Comparison of ENCODE assay signal across 15 cellular contexts in genomic region chr9:135078361-135078821, GRCh38. TPM values are rescaled to one million over a fixed set of nuclear protein-coding genes. Genes with fewer than 3 reads are reported as not detected.
"Had no signal": no experiment of that assay in that cellular context is flagged by ENCODE, and none has a peak within 500 bp of the region (broad histone marks: within the 10 kb centered on the region; RNA-seq: fewer than 3 reads in every experiment).

No MANE protein-coding gene starts in this region.

- DNase-seq: activated CD4-positive, alpha-beta T cell treated with anti-CD3 and anti-CD28 coated beads for 36 hours; amniotic stem cell; lower lobe of right lung; naive B cell; right cardiac atrium; spleen; stimulated activated CD4-positive, alpha-beta T cell treated with anti-CD3 and anti-CD28 coated beads, Interleukin-2, amount 100 ng/mL, for 24 hours; stimulated activated naive CD4-positive, alpha-beta T cell treated with Interleukin-2 at 50 U/mL for 16 hours; T1000 had no signal

- H3K36me3 Mint-ChIP-seq: activated naive CD4-positive, alpha-beta T cell treated with anti-CD3 and anti-CD28 coated beads, Interleukin-2, amount 50 U/mL, for 72 hours; T-cell had no signal

- H3K4me3 ChIP-seq: body of pancreas, lower lobe of right lung, spleen, thoracic aorta had no signal

- H3K4me3 Mint-ChIP-seq: activated CD4-positive, alpha-beta T cell treated with anti-CD3 and anti-CD28 coated beads for 36 hours; dendritic cell treated with granulocyte-macrophage colony-stimulating factor and Interleukin-4, amounts not matched to agents 40 ng/mL and 50 ng/mL, for 4 days; T-cell had no signal

- H3K4me1 Mint-ChIP-seq: activated CD4-positive, alpha-beta T cell treated with anti-CD3 and anti-CD28 coated beads for 36 hours; T-cell had no signal

- ATAC-seq: activated CD4-positive, alpha-beta T cell treated with anti-CD3 and anti-CD28 coated beads for 36 hours; activated naive CD4-positive, alpha-beta T cell treated with anti-CD3 and anti-CD28 coated beads, Interleukin-2, amount 50 U/mL, for 72 hours; body of pancreas; lower lobe of right lung; right cardiac atrium; T-cell had no signal

- H3K27ac ChIP-seq: body of pancreas, lower lobe of right lung, spleen, thoracic aorta, VCaP had no signal

- H3K27ac Mint-ChIP-seq: activated CD4-positive, alpha-beta T cell treated with anti-CD3 and anti-CD28 coated beads for 36 hours; activated naive CD4-positive, alpha-beta T cell treated with anti-CD3 and anti-CD28 coated beads, Interleukin-2, amount 50 U/mL, for 72 hours; dendritic cell treated with granulocyte-macrophage colony-stimulating factor and Interleukin-4, amounts not matched to agents 40 ng/mL and 50 ng/mL, for 4 days; naive B cell; T-cell had no signal

- H3K9me3 Mint-ChIP-seq: activated naive CD4-positive, alpha-beta T cell treated with anti-CD3 and anti-CD28 coated beads, Interleukin-2, amount 50 U/mL, for 72 hours; dendritic cell treated with granulocyte-macrophage colony-stimulating factor and Interleukin-4, amounts not matched to agents 40 ng/mL and 50 ng/mL, for 4 days; T-cell had no signal

- H3K36me3 ChIP-seq: lower lobe of right lung, spleen, thoracic aorta had no signal

- H3K9me3 ChIP-seq: body of pancreas, lower lobe of right lung, spleen, thoracic aorta had no signal

- H3K27me3 ChIP-seq: body of pancreas had no signal

RNA-seq across cellular contexts. Expression of gene OLFM1, which starts 9.1 kb away (rescaled TPM):
- total RNA-seq: activated CD4-positive, alpha-beta T cell treated with anti-CD3 and anti-CD28 coated beads for 36 hours; activated naive CD4-positive, alpha-beta T cell treated with anti-CD3 and anti-CD28 coated beads, Interleukin-2, amount 50 U/mL, for 72 hours had no signal
